1 cellular context compared by ENCODE assay signal in the genomic region with DNA sequence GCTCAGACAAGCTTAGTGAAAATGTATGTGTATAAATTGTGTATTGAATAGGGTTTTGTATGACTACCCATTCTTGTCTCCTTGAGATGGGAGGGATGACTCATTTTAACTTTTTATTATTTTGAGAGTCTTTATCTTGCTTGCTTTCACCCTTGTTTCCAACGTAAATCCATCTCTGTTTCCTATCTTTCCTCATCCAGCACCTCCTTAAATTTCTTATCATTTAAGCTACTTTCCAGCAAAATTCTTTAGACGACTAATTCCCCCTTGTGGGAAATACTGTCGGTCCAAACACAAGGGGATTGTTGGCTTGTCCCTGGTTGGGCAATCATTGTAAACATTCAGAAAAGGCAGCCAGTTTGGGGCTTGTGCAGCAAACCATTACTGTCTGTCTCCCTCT.
TF ChIP-seq lines count a peak whose summit lies in the region.

No MANE protein-coding gene starts in this region.

TF ChIP-seq in SK-N-SH, 30 proteins besides CTCF, POLR2A, EP300 and RAD21:
- TF ChIP-seq GATA2 (CRISPR knock-in tag; IDR thresholded peaks at IDR 0.05) = no peak
- TF ChIP-seq, protein P1, sequence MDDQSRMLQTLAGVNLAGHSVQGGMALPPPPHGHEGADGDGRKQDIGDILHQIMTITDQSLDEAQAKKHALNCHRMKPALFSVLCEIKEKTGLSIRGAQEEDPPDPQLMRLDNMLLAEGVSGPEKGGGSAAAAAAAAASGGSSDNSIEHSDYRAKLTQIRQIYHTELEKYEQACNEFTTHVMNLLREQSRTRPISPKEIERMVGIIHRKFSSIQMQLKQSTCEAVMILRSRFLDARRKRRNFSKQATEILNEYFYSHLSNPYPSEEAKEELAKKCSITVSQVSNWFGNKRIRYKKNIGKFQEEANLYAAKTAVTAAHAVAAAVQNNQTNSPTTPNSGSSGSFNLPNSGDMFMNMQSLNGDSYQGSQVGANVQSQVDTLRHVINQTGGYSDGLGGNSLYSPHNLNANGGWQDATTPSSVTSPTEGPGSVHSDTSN (IDR thresholded peaks at IDR 0.05) = peak; percentile 20; the same call in 1 of the 2 replicates
- TF ChIP-seq JUND (IDR thresholded peaks at IDR 0.05) = peak; percentile 54
- peak; percentile 43; the same call in 1 of the 2 replicates for TF ChIP-seq FOSL2 (IDR thresholded peaks at IDR 0.05; ENCODE audit: borderline replicate concordance, low read depth)
TF ChIP-seq in SK-N-SH: peak in this region for 3.
